In genomic region chr17:66008680-66009079, GRCh38 we compare ENCODE assay signal across 27 cellular contexts.
"Had no signal": no experiment of that assay in that cellular context is flagged by ENCODE, and none has a peak within 500 bp of the region (broad histone marks: within the 10 kb centered on the region; RNA-seq: fewer than 3 reads in every experiment).

No MANE protein-coding gene starts in this region.

- FAIRE-seq: colon, frontal cortex had no signal

- H3K4me2 ChIP-seq: hepatocyte had no signal

- H3K27ac ChIP-seq: colonic mucosa, coronary artery, dorsolateral prefrontal cortex, epithelial cell of prostate, esophagus muscularis mucosa, esophagus squamous epithelium, foreskin keratinocyte, gastrocnemius medialis, gastroesophageal sphincter, heart left ventricle, heart right ventricle, hepatocyte had no signal

- H2AFZ ChIP-seq: hepatocyte had no signal

- DNase-seq: colonic mucosa; cortex of kidney; dermis blood vessel endothelial cell; dorsolateral prefrontal cortex; effector CD4-positive, alpha-beta T cell; effector CD8-positive, alpha-beta T cell; effector memory CD4-positive, alpha-beta T cell; effector memory CD8-positive, alpha-beta T cell; endodermal cell; erythroblast; esophagus squamous epithelium; foreskin fibroblast; foreskin keratinocyte; foreskin melanocyte; gastrocnemius medialis; glutamatergic neuron; head of caudate nucleus; heart left ventricle; heart right ventricle had no signal

- H3K36me3 ChIP-seq: colonic mucosa, esophagus muscularis mucosa, esophagus squamous epithelium, gastrocnemius medialis, gastroesophageal sphincter, heart left ventricle had no signal

- H3K9me3 ChIP-seq: colonic mucosa, esophagus muscularis mucosa, esophagus squamous epithelium, gastrocnemius medialis, gastroesophageal sphincter had no signal

- H3K4me1 ChIP-seq: colonic mucosa, esophagus muscularis mucosa, esophagus squamous epithelium, foreskin keratinocyte, gastrocnemius medialis, gastroesophageal sphincter, heart left ventricle, heart right ventricle had no signal

- H3K79me2 ChIP-seq: hepatocyte had no signal

- ATAC-seq: effector memory CD8-positive, alpha-beta T cell; esophagus mucosa; foreskin keratinocyte; gastrocnemius medialis; gastroesophageal sphincter; heart left ventricle; heart right ventricle had no signal

- H3K4me3 ChIP-seq: colonic mucosa, coronary artery, dorsolateral prefrontal cortex, esophagus muscularis mucosa, esophagus squamous epithelium, gastrocnemius medialis, gastroesophageal sphincter, heart left ventricle, heart right ventricle, hepatocyte had no signal

- H3K27me3 ChIP-seq: colonic mucosa, dorsolateral prefrontal cortex, esophagus muscularis mucosa, esophagus squamous epithelium, foreskin keratinocyte, gastrocnemius medialis, gastroesophageal sphincter, heart left ventricle, heart right ventricle, hepatocyte had no signal
